Comparison of ENCODE assay signal across 8 cellular contexts in genomic region chr13:80340643-80341097, GRCh38. TPM values are rescaled to one million over a fixed set of nuclear protein-coding genes. Genes with fewer than 3 reads are reported as not detected.
DNase-seq lines count a peak whose midpoint lies in the region; ATAC-seq and TF ChIP-seq lines count a peak whose summit lies in the region.

No MANE protein-coding gene starts in this region.

- H3K27me3 ChIP-seq in RWPE2 (ENCODE audit: insufficient read depth, poor library complexity, severe bottlenecking) (no peaks in the 10 kb centered on the region), esophagus muscularis mucosa (no peaks in the 10 kb centered on the region), osteoblast (ENCODE audit: insufficient read depth, low read length) (no peaks in the 10 kb centered on the region)

- peaks cover 50% of the 10 kb centered on the region for H3K79me2 ChIP-seq in osteoblast (ENCODE audit: insufficient read depth, low read length)

- intact Hi-C loops in esophagus muscularis mucosa (cut with DNase I), result loop anchor here (10.0 kb wide), 1 partner anchor 666 kb away; no protein-coding TSS in a partner anchor

- no peak for TF ChIP-seq EP300 in esophagus muscularis mucosa (IDR thresholded peaks at IDR 0.05)

- peak overlapping the region; percentile 49 for H2AFZ ChIP-seq in osteoblast (ENCODE audit: low read length)

- no peak for DNase-seq in AG04449 (ENCODE audit: low read depth, low spot score)
- no peak for DNase-seq in RWPE2 (ENCODE audit: low spot score)
- no peak for DNase-seq in esophagus muscularis mucosa (ENCODE audit: extremely low spot score)
- DNase-seq in osteoblast (ENCODE audit: insufficient read length, low spot score, missing footprints), result no peak
- DNase-seq in foreskin melanocyte, result no peak
- no peak for DNase-seq in stimulated activated CD4-positive, alpha-beta T cell treated with anti-CD3 and anti-CD28 coated beads, Interleukin-4, amount 100 ng/mL, for 4 hours

- H3K36me3 ChIP-seq in RWPE2 (ENCODE audit: low read depth) (peaks cover 18% of the 10 kb centered on the region), esophagus muscularis mucosa (peaks cover 8 to 18% (median 13%) of the 10 kb centered on the region in 4 donors), osteoblast (ENCODE audit: insufficient read depth, low read length) (peaks cover 16% of the 10 kb centered on the region)

- H3K4me3 ChIP-seq in AG04449 (ENCODE audit: low read depth, low read length) (peak overlapping the region; percentile 91), RWPE2 (ENCODE audit: severe bottlenecking) (peak overlapping the region; percentile 81), esophagus muscularis mucosa (peak overlapping the region; percentile 79 to 96 (median 88)), osteoblast (ENCODE audit: insufficient read depth, low read length) (peak overlapping the region; percentile 93)

- POLR2A ChIA-PET in AG04449 (lab: Yijun Ruan, JAX), result interaction anchor here (0.7 to 4.1 kb wide), 12 partner anchors 19 to 662 kb away, joined by 3 to 29 read pairs (median 6); no protein-coding TSS in a partner anchor

- ATAC-seq in GM18511 (IDR thresholded peaks at IDR 0.05; ENCODE audit: unreplicated experiment), result peak; percentile 10
- peak; percentile 19 for ATAC-seq in HG03066 (IDR thresholded peaks at IDR 0.05; ENCODE audit: low read depth, unreplicated experiment)
- ATAC-seq in RWPE2 (ENCODE audit: low read depth), result peak; percentile 39; the same call in 2 of the 3 replicates

- H3K9me3 ChIP-seq in RWPE2 (ENCODE audit: severe bottlenecking) (no peaks in the 10 kb centered on the region), esophagus muscularis mucosa (no peaks in the 10 kb centered on the region), osteoblast (ENCODE audit: low read depth, low read length) (no peaks in the 10 kb centered on the region)

- TF ChIP-seq CTCF in AG04449 (IDR thresholded peaks at IDR 0.05; ENCODE audit: insufficient read depth, low read length, missing control alignments) (no peak), RWPE2 (IDR thresholded peaks at IDR 0.05; ENCODE audit: poor library complexity, severe bottlenecking) (no peak), esophagus muscularis mucosa (IDR thresholded peaks at IDR 0.05) (no peak), osteoblast (IDR thresholded peaks at IDR 0.05; ENCODE audit: extremely low read depth, low read depth, low read length) (no peak)

- H3K4me1 ChIP-seq in RWPE2 (ENCODE audit: insufficient read depth, poor library complexity, severe bottlenecking) (peaks cover 17% of the 10 kb centered on the region), esophagus muscularis mucosa (peaks cover 27 to 42% (median 35%) of the 10 kb centered on the region in 4 donors), osteoblast (ENCODE audit: insufficient read depth, low read length) (peaks cover 24% of the 10 kb centered on the region)

- TF ChIP-seq POLR2A in esophagus muscularis mucosa (IDR thresholded peaks at IDR 0.05; ENCODE audit: low read depth), result no peak

- peaks cover 37% of the 10 kb centered on the region for H4K20me1 ChIP-seq in osteoblast (ENCODE audit: insufficient read depth, low read length)

- H3K27ac ChIP-seq in RWPE2 (ENCODE audit: poor library complexity, severe bottlenecking) (peak overlapping the region; percentile 80), esophagus muscularis mucosa (replicated peaks in 1 of 4) (peak overlapping the region; percentile 89 to 94 (median 91)), osteoblast (ENCODE audit: low read depth, low read length) (peak overlapping the region; percentile 96)

- CTCF ChIA-PET in AG04449 (lab: Yijun Ruan, JAX), result interaction anchor here (1.0 to 7.7 kb wide), 6 partner anchors 8 to 661 kb away, joined by 3 to 161 read pairs (median 26); no protein-coding TSS in a partner anchor

- H3K4me2 ChIP-seq in osteoblast (ENCODE audit: insufficient read depth, low read length), result peak overlapping the region; percentile 89

- WGBS in esophagus muscularis mucosa, result 0% methylated on average over 26 of the region's 44 CpGs

RNA-seq across cellular contexts. Expression of gene SPRY2, which starts 0.3 kb away (rescaled TPM):
- total RNA-seq in esophagus muscularis mucosa (10 to 100 TPM; 44.3 to 46.1 (median 44.7) TPM), osteoblast (5.0 and 6.5 TPM in 2 replicates)
